Comparison of ENCODE assay signal across 8 cellular contexts in genomic region chr16:29812754-29813643, GRCh38. TPM values are rescaled to one million over a fixed set of nuclear protein-coding genes. Genes with fewer than 3 reads are reported as not detected.
DNase-seq lines count a peak whose midpoint lies in the region; TF ChIP-seq lines count a peak whose summit lies in the region.
"Had no signal": no experiment of that assay in that cellular context is flagged by ENCODE, and none has a peak within 500 bp of the region (broad histone marks: within the 10 kb centered on the region; RNA-seq: fewer than 3 reads in every experiment).

No MANE protein-coding gene starts in this region.

- H3K36me3 ChIP-seq in parathyroid adenoma (ENCODE audit: control insufficient read depth, insufficient read depth, low read length) = no peaks in the 10 kb centered on the region

- H3K4me2 ChIP-seq in parathyroid adenoma (ENCODE audit: low read length) = peak overlapping the region; percentile 89

- peak overlapping the region; percentile 74 for H3K27ac Mint-ChIP-seq in HFFc6

- peak overlapping the region; percentile 86 for H2AFZ ChIP-seq in parathyroid adenoma

- H3K36me3 Mint-ChIP-seq in HFFc6 (ENCODE audit: low read depth) = peaks cover 19% of the 10 kb centered on the region

- peak overlapping the region; percentile 57 for H3K9ac ChIP-seq in parathyroid adenoma

- no peak for TF ChIP-seq CTCF in HFFc6 (IDR thresholded peaks at IDR 0.05)
- TF ChIP-seq CTCF in parathyroid adenoma (IDR thresholded peaks at IDR 0.05) = no peak

- peaks cover 7% of the 10 kb centered on the region for H3K27me3 Mint-ChIP-seq in HFFc6 (ENCODE audit: insufficient read depth)

- peak overlapping the region; percentile 97 for H3K27ac ChIP-seq in cingulate gyrus (ENCODE audit: low read depth, low read length)
- H3K27ac ChIP-seq in parathyroid adenoma = peak overlapping the region; percentile 95

- peaks cover 10% of the 10 kb centered on the region for H3K79me2 ChIP-seq in parathyroid adenoma

- H3K9me3 Mint-ChIP-seq in HFFc6 = no peaks in the 10 kb centered on the region

- no peak for DNase-seq in HFFc6
- DNase-seq in RKO (ENCODE audit: low spot score) = no peak
- DNase-seq in middle frontal gyrus (ENCODE audit: extremely low spot score, low spot score) = no peak
- DNase-seq in NCI-H2029 (lab: John Stamatoyannopoulos, UW) = no peak
- DNase-seq: activated effector memory CD4-positive, alpha-beta T cell treated with anti-CD3 and anti-CD28 coated beads, Interleukin-2, amount 50 U/mL, for 16 hours; stimulated activated CD4-positive, alpha-beta T cell treated with anti-CD3 and anti-CD28 coated beads, Interleukin-4, amount 100 ng/mL, for 4 hours had no signal

- H3K4me1 ChIP-seq in parathyroid adenoma = peaks cover 27% of the 10 kb centered on the region

- peak overlapping the region; percentile 89 for H3K4me3 Mint-ChIP-seq in HFFc6

- H3K27me3 ChIP-seq in parathyroid adenoma (ENCODE audit: control insufficient read depth, insufficient read depth, low read length) = no peaks in the 10 kb centered on the region

- H3K4me1 Mint-ChIP-seq in HFFc6 (ENCODE audit: low read depth) = peaks cover 84% of the 10 kb centered on the region

- H3K9me3 ChIP-seq in parathyroid adenoma (ENCODE audit: control insufficient read depth, low read length) = no peaks in the 10 kb centered on the region

- peak overlapping the region; percentile 53 for H3K4me3 ChIP-seq in parathyroid adenoma (ENCODE audit: low read depth, low read length)

RNA-seq across cellular contexts. Expression of gene PRRT2, which starts 1.0 kb away (rescaled TPM):
- 1 to 10 TPM; 2.9 to 4.3 (median 3.6) TPM for total RNA-seq in HFFc6 (2021; fragmentation: NEBNext Ultra II Directional; extraction: Animal tissue kit (Norgen Biotek cat#: 25700))

RNA-seq across cellular contexts. Expression of gene PAGR1, which starts 3.0 kb away (rescaled TPM):
- total RNA-seq in HFFc6 (2021; fragmentation: NEBNext Ultra II Directional; extraction: Animal tissue kit (Norgen Biotek cat#: 25700)) = 10 to 100 TPM; 12.9 to 19.2 (median 17.7) TPM

RNA-seq across cellular contexts. Expression of gene MAZ, which starts 6.7 kb away (rescaled TPM):
- total RNA-seq in HFFc6 (2021; fragmentation: NEBNext Ultra II Directional; extraction: Animal tissue kit (Norgen Biotek cat#: 25700)) = 100 to 1,000 TPM; 148 to 178 (median 165) TPM

RNA-seq across cellular contexts. Expression of gene MVP, which starts 7.3 kb away (rescaled TPM):
- total RNA-seq in HFFc6 (2021; fragmentation: NEBNext Ultra II Directional; extraction: Animal tissue kit (Norgen Biotek cat#: 25700)) = 100 to 1,000 TPM; 234 to 296 (median 268) TPM

RNA-seq across cellular contexts. Expression of gene KIF22, which starts 22.4 kb away (rescaled TPM):
- total RNA-seq in HFFc6 (2021; fragmentation: NEBNext Ultra II Directional; extraction: Animal tissue kit (Norgen Biotek cat#: 25700)) = 10 to 100 TPM; 26.4 to 50.3 (median 48.9) TPM
